15 cellular contexts compared by ENCODE assay signal in genomic region chr3:65126527-65127440, GRCh38.
DNase-seq lines count a peak whose midpoint lies in the region; ATAC-seq, FAIRE-seq and TF ChIP-seq lines count a peak whose summit lies in the region.
"Had no signal": no experiment of that assay in that cellular context is flagged by ENCODE, and none has a peak within 500 bp of the region (broad histone marks: within the 10 kb centered on the region; RNA-seq: fewer than 3 reads in every experiment).

No MANE protein-coding gene starts in this region.

- ATAC-seq in K562: peak; percentile 61; the same call in 2 of the 3 replicates
- ATAC-seq in gastroesophageal sphincter: no peak
- no peak for ATAC-seq in HG03521 (IDR thresholded peaks at IDR 0.05; ENCODE audit: unreplicated experiment)

- H3K4me3 ChIP-seq in K562 (no peak overlapping the region), gastroesophageal sphincter (no peak overlapping the region), uterus (no peak overlapping the region)
- H3K4me3 ChIP-seq: HAP-1, testis had no signal

- no peaks in the 10 kb centered on the region for H3K9me1 ChIP-seq in K562 (ENCODE audit: control insufficient read depth, insufficient read depth, low read length)

- TF ChIP-seq EP300 in K562 (IDR thresholded peaks at IDR 0.05; ENCODE audit: low read length): no peak
- TF ChIP-seq EP300 in gastroesophageal sphincter (IDR thresholded peaks at IDR 0.05): no peak

- H2AFZ ChIP-seq in K562 (ENCODE audit: low read depth, low read length): no peak overlapping the region

- H3K9me3 ChIP-seq in K562 (replicated peaks; ENCODE audit: control insufficient read depth, insufficient read depth, low read depth, low read length) (no peaks in the 10 kb centered on the region), gastroesophageal sphincter (no peaks in the 10 kb centered on the region), uterus (no peaks in the 10 kb centered on the region)
- H3K9me3 ChIP-seq: HAP-1, testis had no signal

- 52% methylated on average over 7 of the region's 7 CpGs for WGBS in K562 (ENCODE audit: insufficient coverage, low coverage, missing lambda C conversion rate)
- WGBS in gastroesophageal sphincter (ENCODE audit: low coverage in 1 of 2), 2 donors: 31% methylated on average over 7 of the region's 7 CpGs

- H3K9ac ChIP-seq in K562 (ENCODE audit: insufficient read depth in 1 of 2, low read depth in 2 of 2, low read length in 2 of 2): no peak overlapping the region

- FAIRE-seq in K562 (lab: Jason Lieb, UNC): no peak

- DNase-seq in NCI-H1105 treated with DMSO at 0.1 percent for 48 hours (lab: John Stamatoyannopoulos, UW) (peak; percentile 27), NCI-H1105 (lab: John Stamatoyannopoulos, UW) (no peak), K562 (ENCODE audit: extremely low read depth in 1 of 4, low spot score in 3 of 4) (no peak), uterus (no peak), NCI-H1417 (lab: John Stamatoyannopoulos, UW) (no peak), HT-29 (ENCODE audit: low spot score) (no peak)
- DNase-seq: effector CD4-positive, alpha-beta T cell; NCI-H1092 treated with DMSO at 0.1 percent for 48 hours; NCI-H524 treated with DMSO at 0.1 percent for 48 hours; RPMI8226; testis had no signal

- CTCF ChIA-PET in K562 (lab: Yijun Ruan, JAX; ENCODE audit: low intra/inter-chr PET ratio): no interaction called here

- in situ Hi-C loops in K562 (cut with MboI): no loop called here

- no peaks in the 10 kb centered on the region for H3K36me3 ChIP-seq in K562 (ENCODE audit: control insufficient read depth, insufficient read depth, low read length)
- H3K36me3 ChIP-seq in gastroesophageal sphincter: no peaks in the 10 kb centered on the region
- H3K36me3 ChIP-seq in uterus: no peaks in the 10 kb centered on the region
- H3K36me3 ChIP-seq: HAP-1 had no signal

- TF ChIP-seq POLR2A in K562 (conservative IDR thresholded peaks at IDR 0.05) (no peak), gastroesophageal sphincter (IDR thresholded peaks at IDR 0.05) (no peak), uterus (IDR thresholded peaks at IDR 0.05) (no peak)

- no peaks in the 10 kb centered on the region for H3K79me2 ChIP-seq in K562 (ENCODE audit: control insufficient read depth, insufficient read depth, low read length)

- H3K27me3 ChIP-seq in K562 (ENCODE audit: control insufficient read depth in 2 of 2, insufficient read depth in 2 of 2, low read length in 2 of 2): no peaks in the 10 kb centered on the region
- H3K27me3 ChIP-seq in gastroesophageal sphincter: no peaks in the 10 kb centered on the region
- no peaks in the 10 kb centered on the region for H3K27me3 ChIP-seq in uterus
- H3K27me3 ChIP-seq: testis had no signal

- no peak for TF ChIP-seq CTCF in K562 (IDR thresholded peaks at IDR 0.05 in 2 of 3, conservative IDR thresholded peaks at IDR 0.05 in 1 of 3; ENCODE audit: insufficient read depth in 2 of 3, low read depth in 1 of 3, low read length in 3 of 3)
- no peak for TF ChIP-seq CTCF in gastroesophageal sphincter (IDR thresholded peaks at IDR 0.05)
- TF ChIP-seq CTCF in uterus (IDR thresholded peaks at IDR 0.05): no peak

- no TSS peak for BruUV-seq in K562 (replicated peaks; lab: Mats Ljungman, UMichigan)

- no peak overlapping the region for H3K27ac ChIP-seq in K562 (ENCODE audit: extremely low read depth, low read depth, low read length)
- H3K27ac ChIP-seq in gastroesophageal sphincter: peak overlapping the region; percentile 3 to 58 (median 52)
- peak overlapping the region; percentile 29 for H3K27ac ChIP-seq in uterus
- H3K27ac ChIP-seq: 22Rv1, testis had no signal

- TF ChIP-seq RAD21 in K562 (CRISPR knock-in tag; conservative IDR thresholded peaks at IDR 0.05 in 1 of 2, IDR thresholded peaks at IDR 0.05 in 1 of 2): no peak

- H3K4me1 ChIP-seq in K562 (replicated peaks in 1 of 2; ENCODE audit: control insufficient read depth in 2 of 2, insufficient read depth in 2 of 2, low read length in 2 of 2) (no peaks in the 10 kb centered on the region), gastroesophageal sphincter (peaks cover 0 to 16% (median 0%) of the 10 kb centered on the region in 3 donors), uterus (no peaks in the 10 kb centered on the region)
- H3K4me1 ChIP-seq: HAP-1, testis had no signal

- intact Hi-C loops in K562 (cut with micrococcal nuclease) (no loop called here), uterus (cut with DNase I; ENCODE audit: low total_unique reads) (no loop called here)

- POLR2A ChIA-PET in K562 (lab: Yijun Ruan, JAX): interaction anchor here (1.4 kb wide), 1 partner anchor 12 kb away, joined by 3 read pairs; no protein-coding TSS in a partner anchor

- no peaks in the 10 kb centered on the region for H4K20me1 ChIP-seq in K562 (replicated peaks; ENCODE audit: control insufficient read depth, insufficient read depth, low read length)

- H3K4me2 ChIP-seq in K562 (ENCODE audit: insufficient read depth, low read length): no peak overlapping the region

TF ChIP-seq in K562, 482 proteins besides CTCF, POLR2A, EP300 and RAD21 (continues in another document):
- no peak for TF ChIP-seq SP2 (IDR thresholded peaks at IDR 0.05; ENCODE audit: extremely low read depth, low read depth, low read length, poor library complexity, severe bottlenecking)
- 0 out of 2 replicates have a peak, but pooled peaks have one; percentile 63 for TF ChIP-seq ZSCAN32 (CRISPR knock-in tag; IDR thresholded peaks at IDR 0.05)
- TF ChIP-seq L3MBTL2 (IDR thresholded peaks at IDR 0.05): peak; percentile 39; the same call in 1 of the 2 replicates
- TF ChIP-seq BHLHE40 (IDR thresholded peaks at IDR 0.05; ENCODE audit: low read length): no peak
- no peak for TF ChIP-seq ID3 (CRISPR knock-in tag; IDR thresholded peaks at IDR 0.05)
- no peak for TF ChIP-seq ID3 (tag; IDR thresholded peaks at IDR 0.05)
- TF ChIP-seq JUND (IDR thresholded peaks at IDR 0.05; ENCODE audit: borderline replicate concordance, low read depth, low read length): peak; percentile 45; the same call in 1 of the 2 replicates
- no peak for TF ChIP-seq JUND (tag; IDR thresholded peaks at IDR 0.05; ENCODE audit: borderline replicate concordance, low read depth, low read length)
- TF ChIP-seq TRIM24 (IDR thresholded peaks at IDR 0.05): peak in 1 of 2 experiments; percentile 38; a peak in 2 of 4 replicates
- no peak for TF ChIP-seq MNT (conservative IDR thresholded peaks at IDR 0.05)
- TF ChIP-seq MEIS2 (IDR thresholded peaks at IDR 0.05; ENCODE audit: partially characterized antibody): peak; percentile 13
- peak; percentile 87 for TF ChIP-seq CEBPG (CRISPR knock-in tag; IDR thresholded peaks at IDR 0.05)
- TF ChIP-seq CEBPG (tag; conservative IDR thresholded peaks at IDR 0.05 in 1 of 2, IDR thresholded peaks at IDR 0.05 in 1 of 2): peak; percentile 86 to 95
- 0 out of 2 replicates have a peak, but pooled peaks have one; percentile 43 for TF ChIP-seq ATF4 (CRISPR knock-in tag; IDR thresholded peaks at IDR 0.05)
- TF ChIP-seq ZNF134 (CRISPR knock-in tag; conservative IDR thresholded peaks at IDR 0.05): no peak
